9 cellular contexts compared by ENCODE assay signal in genomic region chr18:12744103-12744502, GRCh38. TPM values are rescaled to one million over a fixed set of nuclear protein-coding genes. Genes with fewer than 3 reads are reported as not detected.
DNase-seq lines count a peak whose midpoint lies in the region; ATAC-seq and TF ChIP-seq lines count a peak whose summit lies in the region.
"Had no signal": no experiment of that assay in that cellular context is flagged by ENCODE, and none has a peak within 500 bp of the region (broad histone marks: within the 10 kb centered on the region; RNA-seq: fewer than 3 reads in every experiment).

No MANE protein-coding gene starts in this region.

- TF ChIP-seq CTCF in activated CD8-positive, alpha-beta T cell treated with anti-CD3 and anti-CD28 coated beads for 36 hours (IDR thresholded peaks at IDR 0.05), result peak; percentile 64
- TF ChIP-seq CTCF in left ventricle myocardium inferior (IDR thresholded peaks at IDR 0.05; ENCODE audit: borderline replicate concordance), result peak; percentile 65

- H3K27me3 Mint-ChIP-seq in activated CD8-positive, alpha-beta T cell treated with anti-CD3 and anti-CD28 coated beads for 36 hours, result no peaks in the 10 kb centered on the region
- peaks cover 2% of the 10 kb centered on the region for H3K27me3 Mint-ChIP-seq in stimulated activated naive CD8-positive, alpha-beta T cell treated with anti-CD3 and anti-CD28 coated beads, Interleukin-15, amount 100 ng/mL, for 72 hours
- H3K27me3 Mint-ChIP-seq: activated naive CD4-positive, alpha-beta T cell treated with anti-CD3 and anti-CD28 coated beads, Interleukin-2, amount 50 U/mL, for 24 hours had no signal

- H3K4me3 Mint-ChIP-seq in activated CD8-positive, alpha-beta T cell treated with anti-CD3 and anti-CD28 coated beads for 36 hours, result no peak overlapping the region
- no peak overlapping the region for H3K4me3 Mint-ChIP-seq in stimulated activated naive CD8-positive, alpha-beta T cell treated with anti-CD3 and anti-CD28 coated beads, Interleukin-15, amount 100 ng/mL, for 72 hours
- H3K4me3 Mint-ChIP-seq: activated naive CD4-positive, alpha-beta T cell treated with anti-CD3 and anti-CD28 coated beads, Interleukin-2, amount 50 U/mL, for 24 hours had no signal

- no peaks in the 10 kb centered on the region for H3K4me1 Mint-ChIP-seq in activated CD8-positive, alpha-beta T cell treated with anti-CD3 and anti-CD28 coated beads for 36 hours (ENCODE audit: low read depth)
- H3K4me1 Mint-ChIP-seq in stimulated activated naive CD8-positive, alpha-beta T cell treated with anti-CD3 and anti-CD28 coated beads, Interleukin-15, amount 100 ng/mL, for 72 hours, result peaks cover 2% of the 10 kb centered on the region

- H3K27me3 ChIP-seq in left ventricle myocardium inferior (ENCODE audit: low read depth), result no peaks in the 10 kb centered on the region

- CTCF ChIA-PET in activated CD8-positive, alpha-beta T cell treated with anti-CD3 and anti-CD28 coated beads for 36 hours (lab: Charles Lee), result interaction anchor here (0.7 to 3.8 kb wide), 18 partner anchors 14 to 270 kb away, joined by 3 to 44 read pairs (median 4); no protein-coding TSS in a partner anchor

- H3K27ac Mint-ChIP-seq in activated CD8-positive, alpha-beta T cell treated with anti-CD3 and anti-CD28 coated beads for 36 hours, result no peak overlapping the region
- no peak overlapping the region for H3K27ac Mint-ChIP-seq in stimulated activated naive CD8-positive, alpha-beta T cell treated with anti-CD3 and anti-CD28 coated beads, Interleukin-15, amount 100 ng/mL, for 72 hours
- H3K27ac Mint-ChIP-seq: activated naive CD4-positive, alpha-beta T cell treated with anti-CD3 and anti-CD28 coated beads, Interleukin-2, amount 50 U/mL, for 24 hours had no signal

- DNase-seq in NCI-H524 (lab: John Stamatoyannopoulos, UW) (peak; percentile 4 to 55), NCI-H524 treated with DMSO at 0.1 percent for 48 hours (lab: John Stamatoyannopoulos, UW) (no peak), NCI-H1105 (lab: John Stamatoyannopoulos, UW) (peak; percentile 4), left ventricle myocardium inferior (no peak), GDM1 (lab: John Stamatoyannopoulos, UW) (no peak)
- no peak for DNase-seq in activated CD8-positive, alpha-beta T cell treated with anti-CD3 and anti-CD28 coated beads for 36 hours
- no peak for DNase-seq in stimulated activated naive CD8-positive, alpha-beta T cell treated with anti-CD3 and anti-CD28 coated beads, Interleukin-15, amount 100 ng/mL, for 72 hours
- DNase-seq in activated CD4-positive, CD25-positive, alpha-beta regulatory T cell (lab: John Stamatoyannopoulos, UW), result no peak

- H3K9me3 Mint-ChIP-seq in activated CD8-positive, alpha-beta T cell treated with anti-CD3 and anti-CD28 coated beads for 36 hours, result no peaks in the 10 kb centered on the region
- no peaks in the 10 kb centered on the region for H3K9me3 Mint-ChIP-seq in stimulated activated naive CD8-positive, alpha-beta T cell treated with anti-CD3 and anti-CD28 coated beads, Interleukin-15, amount 100 ng/mL, for 72 hours
- H3K9me3 Mint-ChIP-seq: activated naive CD4-positive, alpha-beta T cell treated with anti-CD3 and anti-CD28 coated beads, Interleukin-2, amount 50 U/mL, for 24 hours had no signal

- H3K36me3 ChIP-seq in left ventricle myocardium inferior, result no peaks in the 10 kb centered on the region

- H3K27ac ChIP-seq in left ventricle myocardium inferior (replicated peaks), result no peak overlapping the region

- no peaks in the 10 kb centered on the region for H3K4me1 ChIP-seq in left ventricle myocardium inferior

- no peaks in the 10 kb centered on the region for H3K36me3 Mint-ChIP-seq in activated CD8-positive, alpha-beta T cell treated with anti-CD3 and anti-CD28 coated beads for 36 hours (ENCODE audit: low read depth)
- H3K36me3 Mint-ChIP-seq: activated naive CD4-positive, alpha-beta T cell treated with anti-CD3 and anti-CD28 coated beads, Interleukin-2, amount 50 U/mL, for 24 hours had no signal

- ATAC-seq in activated CD8-positive, alpha-beta T cell treated with anti-CD3 and anti-CD28 coated beads for 36 hours, result peak; percentile 53
- ATAC-seq in stimulated activated naive CD8-positive, alpha-beta T cell treated with anti-CD3 and anti-CD28 coated beads, Interleukin-15, amount 100 ng/mL, for 72 hours, result peak; percentile 74

- H3K4me3 ChIP-seq in left ventricle myocardium inferior, result no peak overlapping the region

- H3K9me3 ChIP-seq in left ventricle myocardium inferior (replicated peaks), result no peaks in the 10 kb centered on the region

- POLR2A ChIA-PET in activated CD8-positive, alpha-beta T cell treated with anti-CD3 and anti-CD28 coated beads for 36 hours (lab: Charles Lee), result interaction anchor here (1.3 to 1.6 kb wide), 2 partner anchors 138 to 190 kb away, joined by 3 read pairs; no protein-coding TSS in a partner anchor

- intact Hi-C loops in activated CD8-positive, alpha-beta T cell treated with anti-CD3 and anti-CD28 coated beads for 36 hours (cut with micrococcal nuclease), result loop anchor here (5.0 kb wide), 1 partner anchor 188 kb away; no protein-coding TSS in a partner anchor
- intact Hi-C loops in left ventricle myocardium inferior (cut with micrococcal nuclease), result no loop called here

RNA-seq across cellular contexts. Expression of gene PSMG2, which starts 41.3 kb away (rescaled TPM):
- total RNA-seq in activated CD8-positive, alpha-beta T cell treated with anti-CD3 and anti-CD28 coated beads for 36 hours, result 100 to 1,000 TPM; 105 to 113 TPM
- total RNA-seq in left ventricle myocardium inferior, result 39.5 TPM

RNA-seq across cellular contexts. Expression of gene CEP76, which starts 41.6 kb away (rescaled TPM):
- total RNA-seq in activated CD8-positive, alpha-beta T cell treated with anti-CD3 and anti-CD28 coated beads for 36 hours, result 10 to 100 TPM; 11.9 to 12.5 TPM
- total RNA-seq in left ventricle myocardium inferior, result 3.7 TPM

Comparison
In these comparisons a context has a peak if more than half of its experiments do, and no peak if none do; other contexts are left out.
1. DNase-seq: peak in NCI-H524 (2 of 2) and NCI-H1105 (single experiment); none in NCI-H524 treated with DMSO at 0.1 percent for 48 hours (single experiment), activated CD8-positive, alpha-beta T cell treated with anti-CD3 and anti-CD28 coated beads for 36 hours (single experiment), left ventricle myocardium inferior (single experiment), stimulated activated naive CD8-positive, alpha-beta T cell treated with anti-CD3 and anti-CD28 coated beads, Interleukin-15, amount 100 ng/mL, for 72 hours (0 of 2), GDM1 (single experiment) and activated CD4-positive, CD25-positive, alpha-beta regulatory T cell (0 of 4).